Comparison of ENCODE assay signal across 18 cellular contexts in the genomic region with DNA sequence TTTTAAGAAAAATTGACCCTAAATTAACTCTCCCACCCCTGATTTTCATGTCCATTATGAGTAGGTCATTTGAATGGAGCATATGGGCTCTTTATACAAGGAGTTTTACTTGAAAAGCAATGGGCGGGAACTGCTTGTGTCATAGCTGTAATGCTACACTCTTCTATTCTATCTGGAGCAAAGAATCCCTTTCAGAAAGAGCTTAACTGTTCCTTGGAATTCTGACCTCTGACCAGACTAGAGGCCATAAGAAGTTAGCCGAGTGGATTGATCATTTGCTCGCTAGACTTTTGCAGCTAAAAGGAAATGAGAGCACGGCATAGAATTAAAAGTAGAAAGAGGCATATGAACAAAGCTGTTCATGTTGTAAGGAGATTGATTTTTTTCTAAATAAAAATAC.
"Had no signal": no experiment of that assay in that cellular context is flagged by ENCODE, and none has a peak within 500 bp of the region (broad histone marks: within the 10 kb centered on the region; RNA-seq: fewer than 3 reads in every experiment).

No MANE protein-coding gene starts in this region.

- DNase-seq: caudate nucleus; colonic mucosa; effector CD8-positive, alpha-beta T cell; gastrocnemius medialis; heart right ventricle; immature natural killer cell; mesendoderm; naive thymus-derived CD4-positive, alpha-beta T cell; occipital lobe; pancreas; stimulated activated naive CD4-positive, alpha-beta T cell; thyroid gland had no signal

- H3K9me3 ChIP-seq: colonic mucosa, gastrocnemius medialis, heart right ventricle, pancreas, prostate gland, suprapubic skin, thyroid gland had no signal

- H3K27ac Mint-ChIP-seq: immature natural killer cell; naive thymus-derived CD4-positive, alpha-beta T cell; type B pancreatic cell had no signal

- H3K4me3 Mint-ChIP-seq: immature natural killer cell; naive thymus-derived CD4-positive, alpha-beta T cell; type B pancreatic cell had no signal

- ATAC-seq: esophagus mucosa; gastrocnemius medialis; heart right ventricle; naive thymus-derived CD4-positive, alpha-beta T cell; pancreas; sciatic nerve had no signal

- H3K4me3 ChIP-seq: colonic mucosa, gastrocnemius medialis, heart right ventricle, pancreas, prostate gland, suprapubic skin, thyroid gland had no signal

- H3K4me1 Mint-ChIP-seq: immature natural killer cell had no signal

- H3K27me3 Mint-ChIP-seq: naive thymus-derived CD4-positive, alpha-beta T cell; type B pancreatic cell had no signal

- H3K4me1 ChIP-seq: colonic mucosa, gastrocnemius medialis, heart right ventricle, pancreas, prostate gland, suprapubic skin had no signal

- H3K27me3 ChIP-seq: colonic mucosa, gastrocnemius medialis, heart right ventricle, suprapubic skin, thyroid gland had no signal

- H3K9me3 Mint-ChIP-seq: immature natural killer cell; naive thymus-derived CD4-positive, alpha-beta T cell; type B pancreatic cell had no signal

- H3K36me3 ChIP-seq: colonic mucosa, gastrocnemius medialis, pancreas, prostate gland, thyroid gland had no signal

- H3K27ac ChIP-seq: colonic mucosa, gastrocnemius medialis, heart right ventricle, pancreas, prostate gland, suprapubic skin, thyroid gland had no signal

- FAIRE-seq: urothelium cell line had no signal
